ENCODE assay signal across 8 cellular contexts in the genomic region with DNA sequence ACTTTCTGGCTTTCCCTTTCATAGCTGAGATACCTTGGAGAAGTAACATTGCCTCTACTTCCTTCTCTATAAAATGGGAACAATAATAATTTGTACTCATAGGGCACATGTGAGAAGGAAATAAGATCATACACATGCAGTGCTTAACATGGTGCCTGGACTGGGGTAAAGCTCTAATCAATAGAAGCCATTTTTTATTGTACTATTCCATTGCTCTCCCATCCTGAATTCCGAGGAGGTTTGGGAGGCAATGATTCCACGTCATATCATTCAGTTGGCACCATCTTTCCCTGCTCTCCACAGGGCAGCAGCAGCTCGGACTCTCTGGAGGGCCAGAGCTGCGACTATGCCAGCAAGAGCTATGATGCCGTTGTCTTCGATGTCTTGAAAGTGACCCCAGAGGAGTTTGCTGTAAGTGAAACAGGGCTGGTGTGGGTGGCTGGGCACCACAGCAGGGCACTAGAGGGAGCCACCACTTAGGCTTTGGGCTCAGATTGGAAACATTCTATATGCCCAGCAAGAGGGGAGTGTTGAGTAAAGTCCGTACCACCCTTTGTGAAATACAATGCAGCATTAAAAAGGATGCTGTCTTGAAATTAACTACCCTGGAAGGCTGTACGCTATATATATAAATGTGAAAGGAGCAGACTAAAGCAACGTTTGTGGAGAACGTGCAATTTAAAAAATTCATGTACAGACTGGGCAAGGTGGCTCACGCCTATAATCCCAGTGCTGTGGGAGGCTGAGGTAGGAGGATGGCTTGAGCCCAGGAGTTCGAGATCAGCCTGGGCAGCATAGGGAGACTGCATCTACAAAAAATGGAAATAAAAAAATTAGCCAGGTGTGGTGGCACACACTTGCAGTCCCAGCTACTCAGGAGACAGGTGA. TPM values are rescaled to one million over a fixed set of nuclear protein-coding genes. Genes with fewer than 3 reads are reported as not detected.
A peak's percentile ranks its signal among the peaks of the same experiment; 100 is the strongest.
DNase-seq lines count a peak whose midpoint lies in the region; ATAC-seq, FAIRE-seq and TF ChIP-seq lines count a peak whose summit lies in the region.

No MANE protein-coding gene starts in this region.

- intact Hi-C loops in left ventricle myocardium superior (cut with micrococcal nuclease), result loop anchor here (2.0 kb wide), 1 partner anchor 233 kb away; no protein-coding TSS in a partner anchor
- intact Hi-C loops in gastrocnemius medialis (cut with DNase I; ENCODE audit: low total_unique reads), result loop anchor here (1.0 to 2.0 kb wide), 2 partner anchors 180 to 233 kb away; no protein-coding TSS in a partner anchor

- no peaks in the 10 kb centered on the region for H3K27me3 ChIP-seq in gastrocnemius medialis

- H3K27me3 Mint-ChIP-seq in activated naive CD8-positive, alpha-beta T cell treated with anti-CD3 and anti-CD28 coated beads, Interleukin-2, amount 50 U/mL, for 24 hours, result peaks cover 8% of the 10 kb centered on the region

- in situ Hi-C loops in gastrocnemius medialis (cut with MboI; ENCODE audit: low sequenced_read_pairs in 4 of 4), result no loop called here

- peak; percentile 77 for ATAC-seq in activated naive CD8-positive, alpha-beta T cell treated with anti-CD3 and anti-CD28 coated beads, Interleukin-2, amount 50 U/mL, for 24 hours
- ATAC-seq in left ventricle myocardium superior (peak; percentile 83), gastrocnemius medialis (peak; percentile 80 to 93), HG03175 (IDR thresholded peaks at IDR 0.05; ENCODE audit: unreplicated experiment) (no peak), GM21723 (IDR thresholded peaks at IDR 0.05; ENCODE audit: unreplicated experiment) (no peak)

- H3K4me1 Mint-ChIP-seq in activated naive CD8-positive, alpha-beta T cell treated with anti-CD3 and anti-CD28 coated beads, Interleukin-2, amount 50 U/mL, for 24 hours, result no peaks in the 10 kb centered on the region

- no peak overlapping the region for H3K4me3 Mint-ChIP-seq in activated naive CD8-positive, alpha-beta T cell treated with anti-CD3 and anti-CD28 coated beads, Interleukin-2, amount 50 U/mL, for 24 hours

- H3K9me3 ChIP-seq in gastrocnemius medialis, result no peaks in the 10 kb centered on the region

- no peaks in the 10 kb centered on the region for H3K36me3 ChIP-seq in gastrocnemius medialis

- DNase-seq in COLO829 (ENCODE audit: low spot score), result peak; percentile 70
- DNase-seq in HTR-8/SVneo (ENCODE audit: insufficient read length, low spot score), result peak; percentile 51
- DNase-seq in SHP77 treated with DMSO at 0.1 percent for 48 hours (lab: John Stamatoyannopoulos, UW), result peak; percentile 31
- DNase-seq in activated naive CD8-positive, alpha-beta T cell treated with anti-CD3 and anti-CD28 coated beads, Interleukin-2, amount 50 U/mL, for 24 hours, result peak; percentile 37
- peak; percentile 66 for DNase-seq in left ventricle myocardium superior
- peak; percentile 24 to 66 for DNase-seq in gastrocnemius medialis

- H3K27ac ChIP-seq in gastrocnemius medialis, result peak overlapping the region in 2 of 4 donors; percentile 16 to 29

- TF ChIP-seq CTCF in gastrocnemius medialis (IDR thresholded peaks at IDR 0.05 in 4 of 5, conservative IDR thresholded peaks at IDR 0.05 in 1 of 5), result peak; percentile 71 to 84 (median 80)

- FAIRE-seq in HTR-8/SVneo (lab: Jason Lieb, UNC), result no peak

- H3K9me3 Mint-ChIP-seq in activated naive CD8-positive, alpha-beta T cell treated with anti-CD3 and anti-CD28 coated beads, Interleukin-2, amount 50 U/mL, for 24 hours, result no peaks in the 10 kb centered on the region

- H3K4me3 ChIP-seq in gastrocnemius medialis, result no peak overlapping the region

- TF ChIP-seq POLR2A in gastrocnemius medialis (IDR thresholded peaks at IDR 0.05), result no peak

- no peak overlapping the region for H3K27ac Mint-ChIP-seq in activated naive CD8-positive, alpha-beta T cell treated with anti-CD3 and anti-CD28 coated beads, Interleukin-2, amount 50 U/mL, for 24 hours

- H3K36me3 Mint-ChIP-seq in activated naive CD8-positive, alpha-beta T cell treated with anti-CD3 and anti-CD28 coated beads, Interleukin-2, amount 50 U/mL, for 24 hours (ENCODE audit: low read depth), result peaks cover 2% of the 10 kb centered on the region

- H3K4me1 ChIP-seq in gastrocnemius medialis, result peaks cover 19 to 41% of the 10 kb centered on the region in 2 donors

RNA-seq across cellular contexts. Expression of a gene that starts 51.2 kb away (rescaled TPM):
- total RNA-seq in left ventricle myocardium superior (21.1 TPM), gastrocnemius medialis (10 to 100 TPM in 1 of 4 donors, 1 to 10 TPM in 3; 2.2 to 10.3 (median 5.4) TPM)

Comparison
In these comparisons a context has a peak if more than half of its experiments do, and no peak if none do; other contexts are left out.
1. ATAC-seq: peak in activated naive CD8-positive, alpha-beta T cell treated with anti-CD3 and anti-CD28 coated beads, Interleukin-2, amount 50 U/mL, for 24 hours (single experiment), left ventricle myocardium superior (single experiment) and gastrocnemius medialis (2 of 2); none in HG03175 (single experiment) and GM21723 (single experiment).
2. Peak in every context shown above with its lines, with median percentiles within 50 percentile points of each other: DNase-seq.